Comparison of ENCODE assay signal across 24 cellular contexts in genomic region chr1:84327830-84328229, GRCh38.
"Had no signal": no experiment of that assay in that cellular context is flagged by ENCODE, and none has a peak within 500 bp of the region (broad histone marks: within the 10 kb centered on the region; RNA-seq: fewer than 3 reads in every experiment).

No MANE protein-coding gene starts in this region.

- H3K36me3 ChIP-seq: colonic mucosa, esophagus muscularis mucosa, gastroesophageal sphincter, left lung, lower lobe of right lung had no signal

- H3K4me3 Mint-ChIP-seq: dendritic cell treated with granulocyte-macrophage colony-stimulating factor and Interleukin-4, amounts not matched to agents 40 ng/mL and 50 ng/mL, for 4 days; effector memory CD8-positive, alpha-beta T cell; endodermal cell; mesothelial cell of epicardium; naive B cell had no signal

- H3K9me3 ChIP-seq: colonic mucosa, esophagus muscularis mucosa, gastroesophageal sphincter, heart right ventricle, left lung, lower lobe of right lung, mucosa of descending colon had no signal

- ATAC-seq: effector memory CD8-positive, alpha-beta T cell; foreskin keratinocyte; gastroesophageal sphincter; heart right ventricle; left cardiac atrium; left lung; left ventricle myocardium superior; lower lobe of right lung; mucosa of descending colon had no signal

- H3K4me3 ChIP-seq: colonic mucosa, esophagus muscularis mucosa, gastroesophageal sphincter, heart right ventricle, left lung, lower lobe of right lung, mucosa of descending colon had no signal

- H3K27me3 Mint-ChIP-seq: dendritic cell treated with granulocyte-macrophage colony-stimulating factor and Interleukin-4, amounts not matched to agents 40 ng/mL and 50 ng/mL, for 4 days; naive B cell had no signal

- H3K27ac ChIP-seq: colonic mucosa, esophagus muscularis mucosa, foreskin keratinocyte, gastroesophageal sphincter, heart right ventricle, left lung, lower lobe of right lung had no signal

- H3K4me1 Mint-ChIP-seq: mesothelial cell of epicardium, naive B cell had no signal

- H3K27ac Mint-ChIP-seq: dendritic cell treated with granulocyte-macrophage colony-stimulating factor and Interleukin-4, amounts not matched to agents 40 ng/mL and 50 ng/mL, for 4 days; effector memory CD8-positive, alpha-beta T cell; endodermal cell; mesothelial cell of epicardium; naive B cell had no signal

- H3K9me3 Mint-ChIP-seq: endodermal cell had no signal

- H3K4me1 ChIP-seq: colonic mucosa, esophagus muscularis mucosa, foreskin keratinocyte, gastroesophageal sphincter, heart right ventricle, left lung, lower lobe of right lung had no signal

- H3K36me3 Mint-ChIP-seq: naive B cell had no signal

- H3K27me3 ChIP-seq: colonic mucosa, esophagus muscularis mucosa, foreskin keratinocyte, gastroesophageal sphincter, heart right ventricle, left lung had no signal

- DNase-seq: colonic mucosa; cortex of kidney; effector CD8-positive, alpha-beta T cell; effector memory CD8-positive, alpha-beta T cell; endodermal cell; foreskin keratinocyte; glutamatergic neuron; head of caudate nucleus; heart right ventricle; hippocampal formation; islet precursor cell; left cardiac atrium; left lung; left ventricle myocardium superior; lower lobe of right lung; mesenchymal stem cell; mucosa of descending colon; naive B cell had no signal

- FAIRE-seq: endometrium, frontal cortex had no signal
